In the genomic region with DNA sequence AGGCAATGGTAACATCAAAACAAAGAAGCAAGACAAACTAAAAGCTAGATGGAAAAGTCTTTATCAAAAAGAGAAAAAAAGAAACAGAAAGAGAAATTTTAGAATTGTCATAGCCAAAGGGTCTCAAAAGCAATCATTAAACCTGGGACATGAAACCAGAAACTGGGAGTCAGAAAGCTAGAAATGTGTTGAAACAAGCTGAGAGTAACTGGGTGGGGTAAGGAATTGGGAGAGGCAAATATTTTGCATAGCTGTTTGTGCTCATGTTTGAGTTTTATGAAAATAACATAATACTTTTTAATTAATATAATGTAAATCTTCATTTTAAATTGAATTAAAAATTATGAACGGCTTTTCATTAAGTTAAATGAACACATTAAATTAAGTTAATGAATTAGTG, we compare ENCODE assay signal across 19 cellular contexts. TPM values are rescaled to one million over a fixed set of nuclear protein-coding genes. Genes with fewer than 3 reads are reported as not detected.
A peak's percentile ranks its signal among the peaks of the same experiment; 100 is the strongest.
DNase-seq lines count a peak whose midpoint lies in the region; ATAC-seq and TF ChIP-seq lines count a peak whose summit lies in the region.
"Had no signal": no experiment of that assay in that cellular context is flagged by ENCODE, and none has a peak within 500 bp of the region (broad histone marks: within the 10 kb centered on the region; RNA-seq: fewer than 3 reads in every experiment).

No MANE protein-coding gene starts in this region.

- no peak overlapping the region for H3K27ac Mint-ChIP-seq in T-helper 2 cell treated with Interferon-gamma antibody and Interleukin-4, amounts not matched to agents 5 μg/mL and 100 μg/mL, for 36 hours
- H3K27ac Mint-ChIP-seq: IgD-negative memory B cell had no signal

- H3K27ac ChIP-seq in GM23248 (peak overlapping the region; percentile 23; the same call in 1 of the 2 replicates), esophagus squamous epithelium (peak overlapping the region in 3 of 4 donors; percentile 77 to 82 (median 79)), suprapubic skin (peak overlapping the region; percentile 23)
- H3K27ac ChIP-seq: A549 had no signal

- no peaks in the 10 kb centered on the region for H3K9me3 Mint-ChIP-seq in T-helper 2 cell treated with Interferon-gamma antibody and Interleukin-4, amounts not matched to agents 5 μg/mL and 100 μg/mL, for 36 hours
- H3K9me3 Mint-ChIP-seq: CD8-positive, alpha-beta memory T cell had no signal

- no peak for ATAC-seq in HG03442 (IDR thresholded peaks at IDR 0.05; ENCODE audit: unreplicated experiment)
- no peak for ATAC-seq in HG02610 (IDR thresholded peaks at IDR 0.05; ENCODE audit: unreplicated experiment)
- ATAC-seq: A549 had no signal

- in situ Hi-C loops in GM23248 (cut with MboI) = no loop called here

- no peaks in the 10 kb centered on the region for H3K36me3 ChIP-seq in GM23248 (ENCODE audit: low read depth)
- no peaks in the 10 kb centered on the region for H3K36me3 ChIP-seq in adipocyte (ENCODE audit: control insufficient read depth, insufficient read depth, low read length, severe bottlenecking)
- no peaks in the 10 kb centered on the region for H3K36me3 ChIP-seq in esophagus squamous epithelium
- no peaks in the 10 kb centered on the region for H3K36me3 ChIP-seq in suprapubic skin

- peak overlapping the region; percentile 10 for H3K4me2 ChIP-seq in GM23248 (ENCODE audit: unreplicated experiment)
- H3K4me2 ChIP-seq: A549, SK-N-SH had no signal

- TF ChIP-seq CTCF in esophagus squamous epithelium (IDR thresholded peaks at IDR 0.05) (no peak), suprapubic skin (IDR thresholded peaks at IDR 0.05) (no peak)

- H3K4me3 Mint-ChIP-seq in T-helper 2 cell treated with Interferon-gamma antibody and Interleukin-4, amounts not matched to agents 5 μg/mL and 100 μg/mL, for 36 hours = no peak overlapping the region
- H3K4me3 Mint-ChIP-seq: CD8-positive, alpha-beta memory T cell had no signal

- H3K4me1 ChIP-seq in GM23248 (ENCODE audit: insufficient read depth) (peaks cover 34% of the 10 kb centered on the region), adipocyte (ENCODE audit: control insufficient read depth, insufficient read depth, low read length) (peaks cover 14% of the 10 kb centered on the region), esophagus squamous epithelium (peaks cover 0 to 23% (median 5%) of the 10 kb centered on the region in 3 donors), suprapubic skin (peaks cover 13% of the 10 kb centered on the region)
- H3K4me1 ChIP-seq: A549 had no signal

- DNase-seq in GM23248 (peak; percentile 17), adipocyte (ENCODE audit: low read depth) (peak; percentile 49), esophagus squamous epithelium (lab: John Stamatoyannopoulos, UW) (no peak), suprapubic skin (ENCODE audit: low spot score in 2 of 2) (no peak)
- no peak for DNase-seq in T-helper 2 cell treated with Interferon-gamma antibody and Interleukin-4, amounts not matched to agents 5 μg/mL and 100 μg/mL, for 36 hours (ENCODE audit: low spot score)
- DNase-seq: C1 segment of cervical spinal cord; CD8-positive, alpha-beta memory T cell; NCI-H1105; NCI-H2081 treated with DMSO at 0.1 percent for 48 hours; NCI-H748 treated with DMSO at 0.1 percent for 48 hours; SHP77 treated with DMSO at 0.1 percent for 48 hours; SK-N-SH had no signal

- H3K4me3 ChIP-seq in GM23248 = no peak overlapping the region
- H3K4me3 ChIP-seq in adipocyte (ENCODE audit: low read length) = no peak overlapping the region
- no peak overlapping the region for H3K4me3 ChIP-seq in esophagus squamous epithelium
- no peak overlapping the region for H3K4me3 ChIP-seq in suprapubic skin
- H3K4me3 ChIP-seq: A549 had no signal

- H3K36me3 Mint-ChIP-seq in T-helper 2 cell treated with Interferon-gamma antibody and Interleukin-4, amounts not matched to agents 5 μg/mL and 100 μg/mL, for 36 hours (ENCODE audit: low read depth) = no peaks in the 10 kb centered on the region
- H3K36me3 Mint-ChIP-seq: CD8-positive, alpha-beta memory T cell; IgD-negative memory B cell had no signal

- H3K79me2 ChIP-seq in GM23248 (ENCODE audit: insufficient read depth) = no peaks in the 10 kb centered on the region

- H3K27me3 ChIP-seq in GM23248 (replicated peaks; ENCODE audit: insufficient read depth) (no peaks in the 10 kb centered on the region), adipocyte (replicated peaks; ENCODE audit: control insufficient read depth, insufficient read depth, low read length) (no peaks in the 10 kb centered on the region), esophagus squamous epithelium (no peaks in the 10 kb centered on the region), suprapubic skin (no peaks in the 10 kb centered on the region)

- H3K9me3 ChIP-seq in GM23248 (ENCODE audit: low read depth) = no peaks in the 10 kb centered on the region
- no peaks in the 10 kb centered on the region for H3K9me3 ChIP-seq in adipocyte (ENCODE audit: control insufficient read depth, low read length)
- no peaks in the 10 kb centered on the region for H3K9me3 ChIP-seq in esophagus squamous epithelium
- H3K9me3 ChIP-seq in suprapubic skin = no peaks in the 10 kb centered on the region
- H3K9me3 ChIP-seq: A549, SK-N-SH had no signal

- H3K9me2 ChIP-seq in GM23248 (ENCODE audit: insufficient read depth) = no peaks in the 10 kb centered on the region
- H3K9me2 ChIP-seq: SK-N-SH had no signal

- intact Hi-C loops in esophagus squamous epithelium (cut with DNase I) = no loop called here

- no peak overlapping the region; the same call in 1 of the 2 replicates for H2AFZ ChIP-seq in GM23248

- TF ChIP-seq EP300 in suprapubic skin (IDR thresholded peaks at IDR 0.05) = no peak

- H3K27me3 Mint-ChIP-seq in T-helper 2 cell treated with Interferon-gamma antibody and Interleukin-4, amounts not matched to agents 5 μg/mL and 100 μg/mL, for 36 hours (ENCODE audit: low read depth) = peaks cover under 1% of the 10 kb centered on the region

- peaks cover 5% of the 10 kb centered on the region for H3F3A ChIP-seq in GM23248 (ENCODE audit: insufficient read depth)

- H3K9ac ChIP-seq in GM23248 (no peak overlapping the region), adipocyte (ENCODE audit: low read length) (no peak overlapping the region)
- H3K9ac ChIP-seq: SK-N-SH had no signal

- 90 to 94% methylated on average over 1 of the region's 1 CpG for WGBS in GM23248 (ENCODE audit: low coverage in 1 of 2, low lambda C conversion rate in 2 of 2, missing lambda C conversion rate in 2 of 2), 2 experiments
- WGBS in esophagus squamous epithelium, 2 donors = 31 to 45% methylated on average over 1 of the region's 1 CpG
- WGBS in suprapubic skin = 50% methylated on average over 1 of the region's 1 CpG

- no peaks in the 10 kb centered on the region for H3K4me1 Mint-ChIP-seq in T-helper 2 cell treated with Interferon-gamma antibody and Interleukin-4, amounts not matched to agents 5 μg/mL and 100 μg/mL, for 36 hours (ENCODE audit: low read depth)
- H3K4me1 Mint-ChIP-seq: CD8-positive, alpha-beta memory T cell; IgD-negative memory B cell had no signal

- no peaks in the 10 kb centered on the region for H4K20me1 ChIP-seq in GM23248 (ENCODE audit: insufficient read depth)

- TF ChIP-seq POLR2A in esophagus squamous epithelium (IDR thresholded peaks at IDR 0.05) (no peak), suprapubic skin (IDR thresholded peaks at IDR 0.05) (no peak)

RNA-seq across cellular contexts. Expression of gene SERPINB2, which starts 20.1 kb away (rescaled TPM):
- total RNA-seq in GM23248 (2014; rRNA removed; shearing (Covaris generic)) = 6.1 and 13.0 TPM in 2 replicates
- polyA plus RNA-seq in GM23248 (2016; fragmentation: Nextera tagmentation; extraction: Ambion mirVana) = 10.6 and 10.7 TPM in 2 replicates
- total RNA-seq in esophagus squamous epithelium (100 to 1,000 TPM; 138 to 309 (median 189) TPM), suprapubic skin (100 to 1,000 TPM in 2 of 4 donors, 10 to 100 TPM in 2; 35.0 to 190 (median 114) TPM)
- total RNA-seq: OCI-LY7 had no signal
- polyA plus RNA-seq: A549; CD8-positive, alpha-beta memory T cell; IgD-negative memory B cell had no signal

RNA-seq across cellular contexts. Expression of gene SERPINB10, which starts 40.4 kb away (rescaled TPM):
- not detected in 2 replicates for total RNA-seq in GM23248 (2014; rRNA removed; shearing (Covaris generic))
- polyA plus RNA-seq in GM23248 (2016; fragmentation: Nextera tagmentation; extraction: Ambion mirVana) = not detected in 2 replicates
- total RNA-seq in esophagus squamous epithelium (1 to 10 TPM in 2 of 4 donors, under 1 TPM in 1, not detected in 1; 0.26 to 8.4 (median 1.4) TPM), suprapubic skin (1 to 10 TPM in 2 of 4 donors, under 1 TPM in 1, not detected in 1; 0.21 to 1.9 (median 1.0) TPM)
- total RNA-seq: CD8-positive, alpha-beta memory T cell; LHCN-M2; NCI-H460; OCI-LY7 had no signal
- polyA plus RNA-seq: A549; CD8-positive, alpha-beta memory T cell; IgD-negative memory B cell had no signal

Comparison
In these comparisons a context has a peak if more than half of its experiments do, and no peak if none do; other contexts are left out.
1. DNase-seq: peak in GM23248 (single experiment) and adipocyte (single experiment); none in esophagus squamous epithelium (single experiment), suprapubic skin (0 of 2) and T-helper 2 cell treated with Interferon-gamma antibody and Interleukin-4, amounts not matched to agents 5 μg/mL and 100 μg/mL, for 36 hours (single experiment).
2. H3K27ac ChIP-seq: peak in every context shown above with its lines; median percentile 79 in esophagus squamous epithelium; 23 in GM23248; 23 in suprapubic skin.